ENCODE assay signal across 1 cellular context in the genomic region with DNA sequence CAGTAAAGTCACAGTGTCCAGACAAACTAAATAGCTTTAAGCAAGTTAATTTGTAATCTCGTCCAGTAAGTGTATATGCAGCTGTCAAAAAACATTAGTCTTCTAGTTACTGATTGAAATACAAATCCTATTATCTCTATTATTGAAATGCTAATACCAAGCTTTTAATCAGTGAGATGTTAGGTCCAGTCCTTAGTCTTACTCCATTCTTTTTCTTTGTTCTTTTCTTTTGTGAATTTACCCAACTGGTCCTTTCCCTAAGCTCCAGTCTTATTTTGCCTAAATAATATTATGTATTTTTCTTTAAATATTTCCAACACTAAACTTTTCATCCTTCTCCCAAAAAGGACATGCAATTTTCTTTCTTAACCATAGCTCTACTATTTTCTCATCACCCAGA.
TF ChIP-seq lines count a peak whose summit lies in the region.

No MANE protein-coding gene starts in this region.

TF ChIP-seq in GM12878, 131 proteins besides CTCF, POLR2A, EP300 and RAD21 (continued from another document):
- TF ChIP-seq, protein P1, sequence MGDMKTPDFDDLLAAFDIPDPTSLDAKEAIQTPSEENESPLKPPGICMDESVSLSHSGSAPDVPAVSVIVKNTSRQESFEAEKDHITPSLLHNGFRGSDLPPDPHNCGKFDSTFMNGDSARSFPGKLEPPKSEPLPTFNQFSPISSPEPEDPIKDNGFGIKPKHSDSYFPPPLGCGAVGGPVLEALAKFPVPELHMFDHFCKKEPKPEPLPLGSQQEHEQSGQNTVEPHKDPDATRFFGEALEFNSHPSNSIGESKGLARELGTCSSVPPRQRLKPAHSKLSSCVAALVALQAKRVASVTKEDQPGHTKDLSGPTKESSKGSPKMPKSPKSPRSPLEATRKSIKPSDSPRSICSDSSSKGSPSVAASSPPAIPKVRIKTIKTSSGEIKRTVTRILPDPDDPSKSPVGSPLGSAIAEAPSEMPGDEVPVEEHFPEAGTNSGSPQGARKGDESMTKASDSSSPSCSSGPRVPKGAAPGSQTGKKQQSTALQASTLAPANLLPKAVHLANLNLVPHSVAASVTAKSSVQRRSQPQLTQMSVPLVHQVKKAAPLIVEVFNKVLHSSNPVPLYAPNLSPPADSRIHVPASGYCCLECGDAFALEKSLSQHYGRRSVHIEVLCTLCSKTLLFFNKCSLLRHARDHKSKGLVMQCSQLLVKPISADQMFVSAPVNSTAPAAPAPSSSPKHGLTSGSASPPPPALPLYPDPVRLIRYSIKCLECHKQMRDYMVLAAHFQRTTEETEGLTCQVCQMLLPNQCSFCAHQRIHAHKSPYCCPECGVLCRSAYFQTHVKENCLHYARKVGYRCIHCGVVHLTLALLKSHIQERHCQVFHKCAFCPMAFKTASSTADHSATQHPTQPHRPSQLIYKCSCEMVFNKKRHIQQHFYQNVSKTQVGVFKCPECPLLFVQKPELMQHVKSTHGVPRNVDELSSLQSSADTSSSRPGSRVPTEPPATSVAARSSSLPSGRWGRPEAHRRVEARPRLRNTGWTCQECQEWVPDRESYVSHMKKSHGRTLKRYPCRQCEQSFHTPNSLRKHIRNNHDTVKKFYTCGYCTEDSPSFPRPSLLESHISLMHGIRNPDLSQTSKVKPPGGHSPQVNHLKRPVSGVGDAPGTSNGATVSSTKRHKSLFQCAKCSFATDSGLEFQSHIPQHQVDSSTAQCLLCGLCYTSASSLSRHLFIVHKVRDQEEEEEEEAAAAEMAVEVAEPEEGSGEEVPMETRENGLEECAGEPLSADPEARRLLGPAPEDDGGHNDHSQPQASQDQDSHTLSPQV (IDR thresholded peaks at IDR 0.05), result no peak
- TF ChIP-seq SUZ12 (IDR thresholded peaks at IDR 0.05; ENCODE audit: unreplicated experiment), result no peak
